23 cellular contexts compared by ENCODE assay signal in genomic region chr1:3558036-3558726, GRCh38.
"Had no signal": no experiment of that assay in that cellular context is flagged by ENCODE, and none has a peak within 500 bp of the region (broad histone marks: within the 10 kb centered on the region; RNA-seq: fewer than 3 reads in every experiment).

No MANE protein-coding gene starts in this region.

- H3K36me3 ChIP-seq: breast epithelium, esophagus muscularis mucosa, heart right ventricle, neural progenitor cell, spleen, transverse colon had no signal

- H3K27me3 ChIP-seq: breast epithelium, esophagus muscularis mucosa, heart right ventricle, neural progenitor cell, spleen, transverse colon had no signal

- H2AFZ ChIP-seq: neural progenitor cell had no signal

- H3K9me3 ChIP-seq: breast epithelium, esophagus muscularis mucosa, transverse colon had no signal

- H3K4me2 ChIP-seq: neural progenitor cell had no signal

- H3K4me1 ChIP-seq: breast epithelium, foreskin keratinocyte, neural progenitor cell, spleen had no signal

- H3K27ac ChIP-seq: breast epithelium, esophagus muscularis mucosa, foreskin keratinocyte, heart right ventricle, neural progenitor cell, spleen, transverse colon had no signal

- H3K9ac ChIP-seq: neural progenitor cell had no signal

- DNase-seq: activated CD4-positive, alpha-beta T cell treated with anti-CD3 and anti-CD28 coated beads for 4 hours; activated CD4-positive, alpha-beta T cell treated with anti-CD3 and anti-CD28 coated beads, Interleukin-2, amount 50 U/mL, for 4 hours; activated CD8-positive, alpha-beta memory T cell treated with anti-CD3 and anti-CD28 coated beads, Interleukin-2, amount 50 U/mL, for 48 hours; activated naive CD8-positive, alpha-beta T cell treated with anti-CD3 and anti-CD28 coated beads, Interleukin-2, amount 50 U/mL, for 24 hours; activated T-cell treated with anti-CD3 and anti-CD28 coated beads, Interleukin-2, amount 50 U/mL, for 4 hours; endodermal cell; foreskin keratinocyte; heart right ventricle; midbrain; naive thymus-derived CD4-positive, alpha-beta T cell; occipital lobe; spleen; stimulated activated naive CD4-positive, alpha-beta T cell; T-cell; transverse colon had no signal

- H3K4me3 ChIP-seq: breast epithelium, esophagus muscularis mucosa, heart right ventricle, neural progenitor cell, spleen, transverse colon had no signal

- H3K4me1 Mint-ChIP-seq: activated naive CD4-positive, alpha-beta T cell treated with anti-CD3 and anti-CD28 coated beads, Interleukin-2, amount 50 U/mL, for 24 hours; activated naive CD8-positive, alpha-beta T cell treated with anti-CD3 and anti-CD28 coated beads, Interleukin-2, amount 50 U/mL, for 24 hours; central memory CD8-positive, alpha-beta T cell; endodermal cell; T-cell had no signal

- H3K27ac Mint-ChIP-seq: activated naive CD4-positive, alpha-beta T cell treated with anti-CD3 and anti-CD28 coated beads, Interleukin-2, amount 50 U/mL, for 24 hours; activated naive CD8-positive, alpha-beta T cell treated with anti-CD3 and anti-CD28 coated beads, Interleukin-2, amount 50 U/mL, for 24 hours; activated T-helper 2 cell treated with anti-CD3 and anti-CD28 coated beads, Interferon-gamma antibody, Interleukin-2, Interleukin-4, amounts not matched to agents 10 μg/mL and 5 μg/mL and 100 μg/mL, durations not matched to agents 14 hours and 24 hours and 36 hours; dendritic cell treated with granulocyte-macrophage colony-stimulating factor and Interleukin-4, amounts not matched to agents 40 ng/mL and 50 ng/mL, for 4 days; endodermal cell; naive thymus-derived CD4-positive, alpha-beta T cell; neural progenitor cell; T-cell had no signal

- H3K4me3 Mint-ChIP-seq: activated naive CD4-positive, alpha-beta T cell treated with anti-CD3 and anti-CD28 coated beads, Interleukin-2, amount 50 U/mL, for 24 hours; activated naive CD8-positive, alpha-beta T cell treated with anti-CD3 and anti-CD28 coated beads, Interleukin-2, amount 50 U/mL, for 24 hours; activated T-cell treated with anti-CD3 and anti-CD28 coated beads, Interleukin-2, amount 50 U/mL, for 4 hours; central memory CD8-positive, alpha-beta T cell; dendritic cell treated with granulocyte-macrophage colony-stimulating factor and Interleukin-4, amounts not matched to agents 40 ng/mL and 50 ng/mL, for 4 days; endodermal cell; naive thymus-derived CD4-positive, alpha-beta T cell; neural progenitor cell; T-cell had no signal

- H3K27me3 Mint-ChIP-seq: activated naive CD4-positive, alpha-beta T cell treated with anti-CD3 and anti-CD28 coated beads, Interleukin-2, amount 50 U/mL, for 24 hours; activated naive CD8-positive, alpha-beta T cell treated with anti-CD3 and anti-CD28 coated beads, Interleukin-2, amount 50 U/mL, for 24 hours; dendritic cell treated with granulocyte-macrophage colony-stimulating factor and Interleukin-4, amounts not matched to agents 40 ng/mL and 50 ng/mL, for 4 days; naive thymus-derived CD4-positive, alpha-beta T cell; T-cell had no signal

- ATAC-seq: activated naive CD8-positive, alpha-beta T cell treated with anti-CD3 and anti-CD28 coated beads, Interleukin-2, amount 50 U/mL, for 24 hours; activated T-cell treated with anti-CD3 and anti-CD28 coated beads, Interleukin-2, amount 50 U/mL, for 4 hours; foreskin keratinocyte; heart right ventricle; naive thymus-derived CD4-positive, alpha-beta T cell; right cardiac atrium; T-cell had no signal

- H3K36me3 Mint-ChIP-seq: activated naive CD4-positive, alpha-beta T cell treated with anti-CD3 and anti-CD28 coated beads, Interleukin-2, amount 50 U/mL, for 24 hours; naive thymus-derived CD4-positive, alpha-beta T cell; neural progenitor cell; T-cell had no signal

- H3K9me3 Mint-ChIP-seq: activated naive CD4-positive, alpha-beta T cell treated with anti-CD3 and anti-CD28 coated beads, Interleukin-2, amount 50 U/mL, for 24 hours; activated naive CD8-positive, alpha-beta T cell treated with anti-CD3 and anti-CD28 coated beads, Interleukin-2, amount 50 U/mL, for 24 hours; activated T-cell treated with anti-CD3 and anti-CD28 coated beads, Interleukin-2, amount 50 U/mL, for 4 hours; activated T-helper 2 cell treated with anti-CD3 and anti-CD28 coated beads, Interferon-gamma antibody, Interleukin-2, Interleukin-4, amounts not matched to agents 10 μg/mL and 5 μg/mL and 100 μg/mL, durations not matched to agents 14 hours and 24 hours and 36 hours; central memory CD8-positive, alpha-beta T cell; endodermal cell; neural progenitor cell; T-cell had no signal
